ENCODE assay signal across 21 cellular contexts in genomic region chr12:120798696-120799095, GRCh38.
DNase-seq lines count a peak whose midpoint lies in the region; ATAC-seq, FAIRE-seq and TF ChIP-seq lines count a peak whose summit lies in the region.
"Had no signal": no experiment of that assay in that cellular context is flagged by ENCODE, and none has a peak within 500 bp of the region (broad histone marks: within the 10 kb centered on the region; RNA-seq: fewer than 3 reads in every experiment).

No MANE protein-coding gene starts in this region.

- DNase-seq in NCI-H1436 (lab: John Stamatoyannopoulos, UW) (peak; percentile 76), NCI-H1436 treated with DMSO at 0.1 percent for 48 hours (lab: John Stamatoyannopoulos, UW) (no peak), GM18507 (ENCODE audit: extremely low spot score, insufficient read length, low read depth) (no peak), NCI-H1694 (lab: John Stamatoyannopoulos, UW) (peak; percentile 30), endodermal cell (no peak), HepG2 (ENCODE audit: low spot score) (no peak), NCI-H2029 treated with DMSO at 0.1 percent for 48 hours (lab: John Stamatoyannopoulos, UW) (no peak)
- DNase-seq: 8988T; activated naive CD4-positive, alpha-beta T cell treated with anti-CD3 and anti-CD28 coated beads for 36 hours; DMS53; hippocampal formation; SHP77 treated with DMSO at 0.1 percent for 48 hours; stimulated activated CD4-positive, alpha-beta T cell treated with anti-CD3 and anti-CD28 coated beads, Interleukin-12 subunit alpha, Interleukin-12 subunit beta, amount 100 ng/mL, for 4 hours; stimulated activated naive CD4-positive, alpha-beta T cell; transverse colon had no signal

- no peak for ATAC-seq in HepG2
- ATAC-seq in GM18498 (IDR thresholded peaks at IDR 0.05; ENCODE audit: unreplicated experiment) = no peak
- ATAC-seq: activated CD4-positive, CD25-positive, alpha-beta regulatory T cell treated with anti-CD3 and anti-CD28 coated beads, Interleukin-2, amount 50 U/mL, for 24 hours had no signal

- no peak overlapping the region for H3K4me3 Mint-ChIP-seq in endodermal cell
- H3K4me3 Mint-ChIP-seq: activated naive CD4-positive, alpha-beta T cell treated with anti-CD3 and anti-CD28 coated beads for 36 hours; CD14-positive monocyte; neural crest cell had no signal

- peaks cover 15% of the 10 kb centered on the region for H3K4me1 ChIP-seq in endodermal cell (ENCODE audit: control insufficient read depth, insufficient read depth, low read length)
- peaks cover 31% of the 10 kb centered on the region for H3K4me1 ChIP-seq in HepG2 (ENCODE audit: insufficient read depth, low read length)

- peaks cover 27% of the 10 kb centered on the region for H3K9me3 Mint-ChIP-seq in endodermal cell

- no peak for TF ChIP-seq RAD21 in HepG2 (CRISPR knock-in tag; IDR thresholded peaks at IDR 0.05)

- intact Hi-C loops in HepG2 (cut with micrococcal nuclease; ENCODE audit: unreplicated experiment) = no loop called here

- in situ Hi-C loops in HepG2 (cut with HindIII; ENCODE audit: extremely low pct_ligation_motif_present, low pct_unique_long_range_greater_than_20kb) = no loop called here

- no peak for TF ChIP-seq EP300 in HepG2 (IDR thresholded peaks at IDR 0.05; ENCODE audit: low read depth in 2 of 2, low read length in 2 of 2)
- no peak for TF ChIP-seq EP300 in HepG2 (CRISPR knock-in tag; IDR thresholded peaks at IDR 0.05; ENCODE audit: borderline replicate concordance)

- no peaks in the 10 kb centered on the region; the same call in 1 of the 2 replicates for H4K20me1 ChIP-seq in HepG2 (ENCODE audit: insufficient read depth, low read length)

- TF ChIP-seq POLR2A in HepG2 (IDR thresholded peaks at IDR 0.05; ENCODE audit: insufficient read depth in 1 of 2, low read depth in 2 of 2, low read length in 2 of 2) = no peak

- H3K27ac Mint-ChIP-seq in endodermal cell = no peak overlapping the region
- H3K27ac Mint-ChIP-seq: CD14-positive monocyte had no signal

- no peaks in the 10 kb centered on the region for H3K79me2 ChIP-seq in HepG2 (ENCODE audit: insufficient read depth, low read length)

- H3K36me3 Mint-ChIP-seq in endodermal cell (ENCODE audit: low read depth) = peaks cover 27% of the 10 kb centered on the region

- H3K27ac ChIP-seq in endodermal cell (ENCODE audit: low read depth, low read length) = no peak overlapping the region
- H3K27ac ChIP-seq in HepG2 (ENCODE audit: extremely low read length, insufficient read depth, low read length) = no peak overlapping the region
- H3K27ac ChIP-seq: transverse colon had no signal

- no peaks in the 10 kb centered on the region for H3K27me3 ChIP-seq in endodermal cell (ENCODE audit: control insufficient read depth, insufficient read depth, low read length, poor library complexity, severe bottlenecking)
- H3K27me3 ChIP-seq in HepG2 (ENCODE audit: control insufficient read depth in 1 of 2, insufficient read depth in 2 of 2, low read length in 2 of 2) = no peaks in the 10 kb centered on the region
- H3K27me3 ChIP-seq: transverse colon had no signal

- peaks cover 36% of the 10 kb centered on the region for H3K4me1 Mint-ChIP-seq in endodermal cell

- no peak for TF ChIP-seq CTCF in endodermal cell (conservative IDR thresholded peaks at IDR 0.05)
- TF ChIP-seq CTCF in HepG2 (CRISPR knock-in tag; IDR thresholded peaks at IDR 0.05) = no peak

- no TSS peak for BruUV-seq in HepG2 (replicated peaks; lab: Mats Ljungman, UMichigan)

- no peak overlapping the region for H3K4me2 ChIP-seq in HepG2 (ENCODE audit: low read depth, low read length)

- CTCF ChIA-PET in HepG2 (lab: Yijun Ruan, JAX; ENCODE audit: low intra/inter-chr PET ratio, low total read pairs) = no interaction called here

- H3K9ac ChIP-seq in endodermal cell (ENCODE audit: extremely low read depth, low read length, poor library complexity, severe bottlenecking) (peak overlapping the region; percentile 12), HepG2 (ENCODE audit: insufficient read depth, low read depth, low read length) (no peak overlapping the region)

- WGBS in endodermal cell (ENCODE audit: insufficient coverage in 1 of 2, insufficient read length in 1 of 2), 2 experiments = 88 to 100% methylated on average over 1 to 4 of the region's 4 CpGs
- 99% methylated on average over 4 of the region's 4 CpGs for WGBS in HepG2 (ENCODE audit: low lambda C conversion rate)

- POLR2A ChIA-PET in HepG2 (lab: Yijun Ruan, JAX) = no interaction called here

- no peaks in the 10 kb centered on the region for H3K27me3 Mint-ChIP-seq in endodermal cell (ENCODE audit: insufficient read depth)

- H3K4me3 ChIP-seq in endodermal cell (ENCODE audit: low read length) (peak overlapping the region; percentile 70), HepG2 (replicated peaks in 1 of 3; ENCODE audit: insufficient read depth in 1 of 3, low read depth in 2 of 3, low read length in 3 of 3) (no peak overlapping the region)
- H3K4me3 ChIP-seq: transverse colon had no signal

- no peak overlapping the region for H2AFZ ChIP-seq in HepG2 (ENCODE audit: low read length)

- peak; percentile 53 for FAIRE-seq in GM18507 (lab: Jason Lieb, UNC)
- FAIRE-seq in HepG2 (lab: Jason Lieb, UNC) = no peak
- FAIRE-seq: endometrium, keratinocyte had no signal

- H3K9me3 ChIP-seq in endodermal cell (ENCODE audit: control insufficient read depth, low read length) (peaks cover 26% of the 10 kb centered on the region), HepG2 (ENCODE audit: low read length) (peaks cover 7% of the 10 kb centered on the region; the same call in 1 of the 2 replicates)

- peaks cover 13% of the 10 kb centered on the region for H3K36me3 ChIP-seq in endodermal cell (ENCODE audit: control insufficient read depth, insufficient read depth, low read length)
- H3K36me3 ChIP-seq in HepG2 (replicated peaks in 1 of 2; ENCODE audit: control insufficient read depth in 1 of 2, insufficient read depth in 2 of 2, low read length in 2 of 2) = no peaks in the 10 kb centered on the region; a peak in 1 of 5 replicates

TF ChIP-seq in HepG2, 621 proteins besides CTCF, POLR2A, EP300 and RAD21 (continues in another document):
- TF ChIP-seq ZNF30 (CRISPR knock-in tag; IDR thresholded peaks at IDR 0.05) (no peak), ZNF20 (CRISPR knock-in tag; IDR thresholded peaks at IDR 0.05) (no peak), HINFP (CRISPR knock-in tag; IDR thresholded peaks at IDR 0.05; ENCODE audit: low read depth) (no peak), SOX13 (IDR thresholded peaks at IDR 0.05) (no peak), SOX13 (CRISPR knock-in tag; conservative IDR thresholded peaks at IDR 0.05 in 1 of 2, IDR thresholded peaks at IDR 0.05 in 1 of 2) (no peak), ATAD3A (CRISPR knock-in tag; IDR thresholded peaks at IDR 0.05) (no peak), EEA1 (CRISPR knock-in tag; IDR thresholded peaks at IDR 0.05; ENCODE audit: borderline replicate concordance) (no peak), SKIL (CRISPR knock-in tag; IDR thresholded peaks at IDR 0.05; ENCODE audit: borderline replicate concordance) (no peak), ZNF207 (IDR thresholded peaks at IDR 0.05; ENCODE audit: borderline replicate concordance) (no peak), RNF219 (CRISPR knock-in tag; IDR thresholded peaks at IDR 0.05) (no peak)

Comparison
In these comparisons a context has a peak if more than half of its experiments do, and no peak if none do; other contexts are left out.
1. DNase-seq: peak in NCI-H1436 (single experiment) and NCI-H1694 (single experiment); none in NCI-H1436 treated with DMSO at 0.1 percent for 48 hours (single experiment), GM18507 (single experiment), endodermal cell (single experiment), HepG2 (single experiment) and NCI-H2029 treated with DMSO at 0.1 percent for 48 hours (single experiment).